ENCODE assay signal across 15 cellular contexts in the genomic region with DNA sequence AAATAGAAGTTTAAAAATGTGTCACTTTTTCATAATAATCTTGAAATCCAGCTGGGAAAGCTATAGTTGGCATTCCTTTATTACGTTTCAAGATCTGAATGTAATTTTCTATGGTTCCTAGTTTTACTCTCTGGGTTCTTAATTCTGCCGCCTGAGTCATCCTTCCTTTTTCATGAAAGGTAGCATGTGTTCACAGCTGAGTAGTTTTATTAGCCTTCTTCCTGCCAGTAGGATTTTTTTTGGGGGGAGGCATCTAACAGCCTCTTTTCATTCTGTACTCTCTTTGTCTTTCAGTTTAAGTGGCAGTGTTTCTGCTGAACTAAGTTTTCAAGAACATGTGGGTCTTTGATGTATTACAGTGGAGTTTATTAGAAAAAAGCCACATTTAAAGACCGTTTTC. TPM values are rescaled to one million over a fixed set of nuclear protein-coding genes. Genes with fewer than 3 reads are reported as not detected.
DNase-seq lines count a peak whose midpoint lies in the region; ATAC-seq and TF ChIP-seq lines count a peak whose summit lies in the region.
"Had no signal": no experiment of that assay in that cellular context is flagged by ENCODE, and none has a peak within 500 bp of the region (broad histone marks: within the 10 kb centered on the region; RNA-seq: fewer than 3 reads in every experiment).

No MANE protein-coding gene starts in this region.

- H3K4me1 ChIP-seq in BLaER1 (peaks cover 11% of the 10 kb centered on the region), GM23248 (ENCODE audit: insufficient read depth) (peaks cover 7% of the 10 kb centered on the region; the same call in 1 of the 2 replicates)
- H3K4me1 ChIP-seq: ascending aorta, stomach had no signal

- CTCF ChIA-PET in activated CD4-positive, alpha-beta memory T cell treated with anti-CD3 and anti-CD28 coated beads, Interleukin-2, amount 10 ng/mL, durations not matched to agents 7 days and 5 days (lab: Charles Lee) = interaction anchor here (0.8 to 13.0 kb wide), 7 partner anchors 9 to 29 kb away, joined by 3 to 244 read pairs (median 5); no protein-coding TSS in a partner anchor

- H3K27me3 Mint-ChIP-seq in activated CD4-positive, alpha-beta memory T cell treated with anti-CD3 and anti-CD28 coated beads, Interleukin-2, amount 10 ng/mL, durations not matched to agents 7 days and 5 days = no peaks in the 10 kb centered on the region
- H3K27me3 Mint-ChIP-seq in type B pancreatic cell = peaks cover 15% of the 10 kb centered on the region

- POLR2A ChIA-PET in activated CD4-positive, alpha-beta memory T cell treated with anti-CD3 and anti-CD28 coated beads, Interleukin-2, amount 10 ng/mL, durations not matched to agents 7 days and 5 days (lab: Charles Lee) = interaction anchor here (0.9 to 6.4 kb wide), 2 partner anchors 11 to 415 kb away, joined by 3 to 33 read pairs; partner anchors contain the start of gene CAVIN3

- no peaks in the 10 kb centered on the region for H3K79me2 ChIP-seq in GM23248 (ENCODE audit: insufficient read depth)

- no peak for ATAC-seq in HG02885 (IDR thresholded peaks at IDR 0.05; ENCODE audit: poor library complexity, unreplicated experiment)
- no peak for ATAC-seq in GM19397 (IDR thresholded peaks at IDR 0.05; ENCODE audit: unreplicated experiment)
- ATAC-seq: esophagus mucosa, lower lobe of right lung had no signal

- H3K27ac ChIP-seq in BLaER1 (no peak overlapping the region), GM23248 (no peak overlapping the region)
- H3K27ac ChIP-seq: ascending aorta, HL-60, lower lobe of right lung, stomach, WERI-Rb-1 had no signal

- no peak for TF ChIP-seq CTCF in type B pancreatic cell (conservative IDR thresholded peaks at IDR 0.05)

- in situ Hi-C loops in GM23248 (cut with MboI) = no loop called here

- H3K9me2 ChIP-seq in GM23248 (ENCODE audit: insufficient read depth) = no peaks in the 10 kb centered on the region

- H3K9me3 ChIP-seq in BLaER1 (no peaks in the 10 kb centered on the region), GM23248 (ENCODE audit: low read depth) (no peaks in the 10 kb centered on the region)
- H3K9me3 ChIP-seq: ascending aorta, lower lobe of right lung, stomach had no signal

- H2AFZ ChIP-seq in GM23248 = peak overlapping the region; percentile 31; the same call in 1 of the 2 replicates

- H3K4me3 ChIP-seq in BLaER1 = no peak overlapping the region
- H3K4me3 ChIP-seq in GM23248 = no peak overlapping the region
- H3K4me3 ChIP-seq: ascending aorta, lower lobe of right lung, stomach had no signal

- H3K27me3 ChIP-seq in BLaER1 (no peaks in the 10 kb centered on the region), GM23248 (replicated peaks; ENCODE audit: insufficient read depth) (no peaks in the 10 kb centered on the region)
- H3K27me3 ChIP-seq: ascending aorta, stomach had no signal

- 4 to 17% methylated on average over 3 of the region's 3 CpGs for WGBS in GM23248 (ENCODE audit: low coverage in 1 of 2, low lambda C conversion rate in 2 of 2, missing lambda C conversion rate in 2 of 2), 2 experiments

- H3K9me3 Mint-ChIP-seq in activated CD4-positive, alpha-beta memory T cell treated with anti-CD3 and anti-CD28 coated beads, Interleukin-2, amount 10 ng/mL, durations not matched to agents 7 days and 5 days = no peaks in the 10 kb centered on the region
- H3K9me3 Mint-ChIP-seq in type B pancreatic cell = no peaks in the 10 kb centered on the region

- peak; percentile 58 for DNase-seq in GM23248
- DNase-seq in activated CD4-positive, alpha-beta memory T cell treated with anti-CD3 and anti-CD28 coated beads, Interleukin-2, amount 10 ng/mL, durations not matched to agents 7 days and 5 days = no peak
- DNase-seq in left kidney (ENCODE audit: low read depth, low spot score) = peak; percentile 37
- DNase-seq in type B pancreatic cell (ENCODE audit: extremely low spot score, unreplicated experiment) = no peak
- DNase-seq in DMS153 (lab: John Stamatoyannopoulos, UW) = no peak
- DNase-seq: lower lobe of right lung, NCI-H1694, stomach, WERI-Rb-1 had no signal

- peak overlapping the region; percentile 28 for H3K27ac Mint-ChIP-seq in activated CD4-positive, alpha-beta memory T cell treated with anti-CD3 and anti-CD28 coated beads, Interleukin-2, amount 10 ng/mL, durations not matched to agents 7 days and 5 days
- no peak overlapping the region for H3K27ac Mint-ChIP-seq in type B pancreatic cell

- no peak overlapping the region for H3K9ac ChIP-seq in BLaER1
- H3K9ac ChIP-seq in GM23248 = no peak overlapping the region

- H3K4me3 Mint-ChIP-seq in activated CD4-positive, alpha-beta memory T cell treated with anti-CD3 and anti-CD28 coated beads, Interleukin-2, amount 10 ng/mL, durations not matched to agents 7 days and 5 days = no peak overlapping the region
- H3K4me3 Mint-ChIP-seq in type B pancreatic cell = no peak overlapping the region

- peaks cover 81% of the 10 kb centered on the region for H3K36me3 Mint-ChIP-seq in activated CD4-positive, alpha-beta memory T cell treated with anti-CD3 and anti-CD28 coated beads, Interleukin-2, amount 10 ng/mL, durations not matched to agents 7 days and 5 days (ENCODE audit: low read depth)
- no peaks in the 10 kb centered on the region for H3K36me3 Mint-ChIP-seq in type B pancreatic cell

- no peaks in the 10 kb centered on the region for H3K36me3 ChIP-seq in BLaER1
- no peaks in the 10 kb centered on the region for H3K36me3 ChIP-seq in GM23248 (ENCODE audit: low read depth)
- H3K36me3 ChIP-seq: ascending aorta, lower lobe of right lung, WERI-Rb-1 had no signal

- H3K4me2 ChIP-seq in BLaER1 (peak overlapping the region; percentile 1; the same call in 1 of the 2 replicates), GM23248 (ENCODE audit: unreplicated experiment) (no peak overlapping the region)

- no peaks in the 10 kb centered on the region for H4K20me1 ChIP-seq in BLaER1
- no peaks in the 10 kb centered on the region for H4K20me1 ChIP-seq in GM23248 (ENCODE audit: insufficient read depth)

- H3F3A ChIP-seq in GM23248 (ENCODE audit: insufficient read depth) = no peaks in the 10 kb centered on the region

- H3K4me1 Mint-ChIP-seq in activated CD4-positive, alpha-beta memory T cell treated with anti-CD3 and anti-CD28 coated beads, Interleukin-2, amount 10 ng/mL, durations not matched to agents 7 days and 5 days = peaks cover 75% of the 10 kb centered on the region
- no peaks in the 10 kb centered on the region for H3K4me1 Mint-ChIP-seq in type B pancreatic cell (ENCODE audit: unreplicated experiment)

RNA-seq across cellular contexts. Expression of gene OR2AG2, which starts 36.5 kb away (rescaled TPM):
- total RNA-seq in GM23248 (2014; rRNA removed; shearing (Covaris generic)) = 0.22 and 0.25 TPM in 2 replicates
- not detected in 2 replicates for polyA plus RNA-seq in GM23248 (2016; fragmentation: Nextera tagmentation; extraction: Ambion mirVana)
- total RNA-seq in activated CD4-positive, alpha-beta memory T cell treated with anti-CD3 and anti-CD28 coated beads, Interleukin-2, amount 10 ng/mL, durations not matched to agents 7 days and 5 days = not detected
- total RNA-seq in type B pancreatic cell (ENCODE audit: low replicate concordance) = 0.07 TPM in 1 of 2 replicates, not detected in the other
- polyA plus RNA-seq: stomach had no signal

RNA-seq across cellular contexts. Expression of gene OR2AG1, which starts 47.5 kb away (rescaled TPM):
- total RNA-seq in GM23248 (2014; rRNA removed; shearing (Covaris generic)) = not detected in 2 replicates
- polyA plus RNA-seq in GM23248 (2016; fragmentation: Nextera tagmentation; extraction: Ambion mirVana) = not detected in 2 replicates
- total RNA-seq in activated CD4-positive, alpha-beta memory T cell treated with anti-CD3 and anti-CD28 coated beads, Interleukin-2, amount 10 ng/mL, durations not matched to agents 7 days and 5 days = not detected
- total RNA-seq in type B pancreatic cell (ENCODE audit: low replicate concordance) = not detected in 2 replicates
- total RNA-seq: ascending aorta, esophagus mucosa, lower lobe of right lung had no signal
- polyA plus RNA-seq: stomach had no signal

RNA-seq across cellular contexts. Expression of gene MRPL17, which starts 52.2 kb away (rescaled TPM):
- 53.5 and 104 TPM in 2 replicates for total RNA-seq in GM23248 (2014; rRNA removed; shearing (Covaris generic))
- polyA plus RNA-seq in GM23248 (2016; fragmentation: Nextera tagmentation; extraction: Ambion mirVana) = 107 and 114 TPM in 2 replicates
- 10 to 100 TPM; 54.1 to 56.3 TPM for total RNA-seq in activated CD4-positive, alpha-beta memory T cell treated with anti-CD3 and anti-CD28 coated beads, Interleukin-2, amount 10 ng/mL, durations not matched to agents 7 days and 5 days
- total RNA-seq in type B pancreatic cell (ENCODE audit: low replicate concordance) = 46.6 and 67.3 TPM in 2 replicates

Comparison
In these comparisons a context has a peak if more than half of its experiments do, and no peak if none do; other contexts are left out.
1. DNase-seq: peak in GM23248 (single experiment) and left kidney (single experiment); none in activated CD4-positive, alpha-beta memory T cell treated with anti-CD3 and anti-CD28 coated beads, Interleukin-2, amount 10 ng/mL, durations not matched to agents 7 days and 5 days (single experiment), type B pancreatic cell (single experiment) and DMS153 (single experiment).